ENCODE assay signal across 8 cellular contexts in genomic region chr5:43120720-43121564, GRCh38. TPM values are rescaled to one million over a fixed set of nuclear protein-coding genes. Genes with fewer than 3 reads are reported as not detected.
DNase-seq lines count a peak whose midpoint lies in the region; ATAC-seq and TF ChIP-seq lines count a peak whose summit lies in the region.

A gene with protein sequence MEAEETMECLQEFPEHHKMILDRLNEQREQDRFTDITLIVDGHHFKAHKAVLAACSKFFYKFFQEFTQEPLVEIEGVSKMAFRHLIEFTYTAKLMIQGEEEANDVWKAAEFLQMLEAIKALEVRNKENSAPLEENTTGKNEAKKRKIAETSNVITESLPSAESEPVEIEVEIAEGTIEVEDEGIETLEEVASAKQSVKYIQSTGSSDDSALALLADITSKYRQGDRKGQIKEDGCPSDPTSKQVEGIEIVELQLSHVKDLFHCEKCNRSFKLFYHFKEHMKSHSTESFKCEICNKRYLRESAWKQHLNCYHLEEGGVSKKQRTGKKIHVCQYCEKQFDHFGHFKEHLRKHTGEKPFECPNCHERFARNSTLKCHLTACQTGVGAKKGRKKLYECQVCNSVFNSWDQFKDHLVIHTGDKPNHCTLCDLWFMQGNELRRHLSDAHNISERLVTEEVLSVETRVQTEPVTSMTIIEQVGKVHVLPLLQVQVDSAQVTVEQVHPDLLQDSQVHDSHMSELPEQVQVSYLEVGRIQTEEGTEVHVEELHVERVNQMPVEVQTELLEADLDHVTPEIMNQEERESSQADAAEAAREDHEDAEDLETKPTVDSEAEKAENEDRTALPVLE (plus strand): TSS chr5:43120914. CDS start chr5:43122054, 1,140 bp downstream.

- TF ChIP-seq CTCF in glutamatergic neuron (IDR thresholded peaks at IDR 0.05; ENCODE audit: partially characterized antibody, unreplicated experiment): no peak
- TF ChIP-seq CTCF in osteocyte (IDR thresholded peaks at IDR 0.05): no peak

- peak within 1 kb of the TSS; percentile 98 for H3K27ac ChIP-seq in thymus (ENCODE audit: low read depth)

- peak within 1 kb of the TSS; percentile 98 for H3K4me3 Mint-ChIP-seq in activated naive CD8-positive, alpha-beta T cell
- H3K4me3 Mint-ChIP-seq in glutamatergic neuron (ENCODE audit: unreplicated experiment): peak within 1 kb of the TSS; percentile 98
- peak within 1 kb of the TSS; percentile 93 for H3K4me3 Mint-ChIP-seq in osteocyte (ENCODE audit: unreplicated experiment)

- WGBS in thymus: under 1% methylated on average over 83 of the region's 83 CpGs

- peak; percentile 97 for ATAC-seq in HG02610 (IDR thresholded peaks at IDR 0.05; ENCODE audit: unreplicated experiment)

- H3K4me1 Mint-ChIP-seq in activated naive CD8-positive, alpha-beta T cell (ENCODE audit: low read depth): peaks cover 42% of the 10 kb centered on the region
- peaks cover 8% of the 10 kb centered on the region for H3K4me1 Mint-ChIP-seq in glutamatergic neuron (ENCODE audit: low read depth, unreplicated experiment)
- H3K4me1 Mint-ChIP-seq in osteocyte (ENCODE audit: unreplicated experiment): peaks cover 34% of the 10 kb centered on the region

- H3K9me3 Mint-ChIP-seq in activated naive CD8-positive, alpha-beta T cell (ENCODE audit: low read depth): no peaks in the 10 kb centered on the region
- H3K9me3 Mint-ChIP-seq in glutamatergic neuron (ENCODE audit: unreplicated experiment): peaks cover 9% of the 10 kb centered on the region
- no peaks in the 10 kb centered on the region for H3K9me3 Mint-ChIP-seq in osteocyte (ENCODE audit: unreplicated experiment)

- peaks cover 13% of the 10 kb centered on the region for H3K4me1 ChIP-seq in thymus (ENCODE audit: control insufficient read depth, insufficient read depth, low read length)

- peak within 1 kb of the TSS; percentile 94 for H3K27ac Mint-ChIP-seq in activated naive CD8-positive, alpha-beta T cell
- H3K27ac Mint-ChIP-seq in glutamatergic neuron (ENCODE audit: unreplicated experiment) (peak within 1 kb of the TSS; percentile 95), osteocyte (ENCODE audit: unreplicated experiment) (peak within 1 kb of the TSS; percentile 96)

- peak within 1 kb of the TSS; percentile 94 for H3K4me3 ChIP-seq in GM08714 (ENCODE audit: low read length)
- H3K4me3 ChIP-seq in thymus (ENCODE audit: low read length): peak within 1 kb of the TSS; percentile 71

- H3K9me3 ChIP-seq in thymus (ENCODE audit: control insufficient read depth): no peaks in the 10 kb centered on the region

- DNase-seq in NCI-H1092 treated with DMSO at 0.1 percent for 48 hours (lab: John Stamatoyannopoulos, UW) (peak; percentile 94), SKM-1 (lab: John Stamatoyannopoulos, UW; ENCODE audit: unreplicated experiment) (peak; percentile 92), glutamatergic neuron (peak; percentile 97), osteocyte (ENCODE audit: extremely low spot score, unreplicated experiment) (peak; percentile 98)

- peaks cover 8% of the 10 kb centered on the region for H3K36me3 ChIP-seq in thymus (ENCODE audit: control insufficient read depth, insufficient read depth)

- peaks cover 6% of the 10 kb centered on the region for H3K36me3 Mint-ChIP-seq in activated naive CD8-positive, alpha-beta T cell
- no peaks in the 10 kb centered on the region for H3K36me3 Mint-ChIP-seq in glutamatergic neuron (ENCODE audit: unreplicated experiment)
- H3K36me3 Mint-ChIP-seq in osteocyte (ENCODE audit: unreplicated experiment): peaks cover 16% of the 10 kb centered on the region

- H3K27me3 ChIP-seq in thymus (ENCODE audit: control insufficient read depth, insufficient read depth): no peaks in the 10 kb centered on the region

- H3K27me3 Mint-ChIP-seq in activated naive CD8-positive, alpha-beta T cell: no peaks in the 10 kb centered on the region
- H3K27me3 Mint-ChIP-seq in glutamatergic neuron (ENCODE audit: unreplicated experiment) (peaks cover 8% of the 10 kb centered on the region), osteocyte (ENCODE audit: unreplicated experiment) (no peaks in the 10 kb centered on the region)

RNA-seq across cellular contexts. Expression of the gene that starts here (rescaled TPM):
- total RNA-seq in glutamatergic neuron (ENCODE audit: unreplicated experiment) (42.9 TPM), osteocyte (39.1 and 44.1 TPM in 2 replicates)
- 89.9 TPM for polyA plus RNA-seq in thymus

Comparison
In these comparisons a context has a peak if more than half of its experiments do, and no peak if none do; other contexts are left out.
1. Peak in every context shown above with its lines: DNase-seq, ATAC-seq, H3K4me3 ChIP-seq and H3K27ac ChIP-seq.